Comparison of ENCODE assay signal across 17 cellular contexts in the genomic region with DNA sequence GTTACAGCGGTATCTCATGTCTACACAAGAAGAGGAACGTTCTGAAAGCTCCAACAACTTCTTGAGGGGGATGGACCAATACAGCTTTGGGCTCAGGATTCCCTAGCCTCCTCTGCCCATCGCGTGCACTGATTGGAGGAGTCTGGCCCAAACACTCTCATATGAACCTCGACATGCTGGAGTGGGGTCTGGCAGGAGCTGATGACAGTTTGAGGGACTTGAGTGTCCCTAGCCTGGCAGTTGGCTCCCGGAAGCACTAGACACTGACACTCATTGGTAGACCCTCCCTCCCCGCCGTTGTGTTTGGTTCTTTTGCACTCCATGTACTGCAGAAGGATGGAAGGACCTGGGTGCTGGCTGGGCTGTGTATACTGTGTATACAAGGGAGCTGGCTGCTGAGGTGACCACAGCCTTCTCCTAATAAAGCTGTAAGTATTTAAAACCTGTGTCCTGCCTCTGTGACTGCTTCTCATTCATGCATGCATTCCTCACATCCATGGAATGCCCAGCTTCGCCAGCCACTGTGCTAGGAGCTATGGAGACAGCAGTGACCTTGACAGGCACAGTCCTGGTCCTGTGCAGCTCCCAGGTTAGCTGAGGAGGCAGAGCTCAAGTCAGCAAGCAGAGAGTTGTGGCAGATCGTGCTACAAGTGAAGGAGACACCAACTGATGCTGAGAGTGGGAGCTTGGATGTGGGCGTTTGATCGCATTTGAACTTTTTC. TPM values are rescaled to one million over a fixed set of nuclear protein-coding genes. Genes with fewer than 3 reads are reported as not detected.
DNase-seq lines count a peak whose midpoint lies in the region; ATAC-seq and TF ChIP-seq lines count a peak whose summit lies in the region.
"Had no signal": no experiment of that assay in that cellular context is flagged by ENCODE, and none has a peak within 500 bp of the region (broad histone marks: within the 10 kb centered on the region; RNA-seq: fewer than 3 reads in every experiment).

No MANE protein-coding gene starts in this region.

- H3K4me1 ChIP-seq in fibroblast of lung (ENCODE audit: control insufficient read depth, extremely low read depth, insufficient read depth, low read length) (peaks cover 26% of the 10 kb centered on the region), upper lobe of right lung (peaks cover 35% of the 10 kb centered on the region)

- no peaks in the 10 kb centered on the region for H3K36me3 Mint-ChIP-seq in activated CD8-positive, alpha-beta memory T cell treated with anti-CD3 and anti-CD28 coated beads, Interleukin-2, amount 10 ng/mL, durations not matched to agents 7 days and 5 days
- peaks cover 4% of the 10 kb centered on the region for H3K36me3 Mint-ChIP-seq in mesothelial cell of epicardium
- H3K36me3 Mint-ChIP-seq: natural killer cell treated with Interleukin-12 subunit alpha and Interleukin-12 subunit beta and Interleukin-15 and Interleukin-18, amount 100 ng/mL, for 72 hours had no signal

- H3K27me3 ChIP-seq in fibroblast of lung (ENCODE audit: control insufficient read depth, insufficient read depth, low read length): no peaks in the 10 kb centered on the region
- H3K27me3 ChIP-seq in upper lobe of right lung: no peaks in the 10 kb centered on the region
- H3K27me3 ChIP-seq: MG63, testis had no signal

- H3K27ac ChIP-seq in fibroblast of lung (ENCODE audit: insufficient read depth, low read length) (peak overlapping the region; percentile 83), upper lobe of right lung (peak overlapping the region; percentile 71)
- H3K27ac ChIP-seq: 22Rv1 had no signal

- no peaks in the 10 kb centered on the region for H3K79me2 ChIP-seq in fibroblast of lung (ENCODE audit: control insufficient read depth, insufficient read depth, low read length)

- H3K9ac ChIP-seq in fibroblast of lung (ENCODE audit: insufficient read depth, low read length): no peak overlapping the region

- H2AFZ ChIP-seq in fibroblast of lung (ENCODE audit: low read length): no peak overlapping the region

- peaks cover 2% of the 10 kb centered on the region for H3K27me3 Mint-ChIP-seq in activated CD8-positive, alpha-beta memory T cell treated with anti-CD3 and anti-CD28 coated beads, Interleukin-2, amount 10 ng/mL, durations not matched to agents 7 days and 5 days
- no peaks in the 10 kb centered on the region for H3K27me3 Mint-ChIP-seq in mesothelial cell of epicardium (ENCODE audit: low read depth)

- ATAC-seq in activated CD8-positive, alpha-beta memory T cell treated with anti-CD3 and anti-CD28 coated beads, Interleukin-2, amount 10 ng/mL, durations not matched to agents 7 days and 5 days: no peak
- ATAC-seq in upper lobe of right lung (peak; percentile 13), HG02623 (IDR thresholded peaks at IDR 0.05; ENCODE audit: unreplicated experiment) (no peak)
- ATAC-seq: natural killer cell treated with Interleukin-12 subunit alpha and Interleukin-12 subunit beta and Interleukin-15 and Interleukin-18, amount 100 ng/mL, for 72 hours had no signal

- peak; percentile 31 for DNase-seq in activated CD8-positive, alpha-beta memory T cell treated with anti-CD3 and anti-CD28 coated beads, Interleukin-2, amount 10 ng/mL, durations not matched to agents 7 days and 5 days
- no peak for DNase-seq in activated CD8-positive, alpha-beta memory T cell treated with anti-CD3 and anti-CD28 coated beads for 24 hours
- DNase-seq in fibroblast of lung (ENCODE audit: low read depth in 2 of 2) (peak in 1 of 2 donors; percentile 50), mesothelial cell of epicardium (ENCODE audit: low spot score in 2 of 2, unreplicated experiment in 2 of 2) (no peak), upper lobe of right lung (no peak), amniotic stem cell (lab: John Stamatoyannopoulos, UW) (no peak), SHP77 treated with DMSO at 0.1 percent for 48 hours (lab: John Stamatoyannopoulos, UW) (no peak)
- DNase-seq: activated CD4-positive, alpha-beta T cell treated with anti-CD3 and anti-CD28 coated beads, Interleukin-2, amount 50 U/mL, for 4 hours; COR-L47; MG63; NCI-H345; testis had no signal

- H3K4me3 ChIP-seq in fibroblast of lung (replicated peaks in 1 of 4; ENCODE audit: control extremely low read depth in 1 of 4, insufficient read depth in 1 of 4, low read depth in 3 of 4, low read length in 4 of 4) (no peak overlapping the region), upper lobe of right lung (no peak overlapping the region)
- H3K4me3 ChIP-seq: MG63, testis had no signal

- no peak overlapping the region for H3K4me2 ChIP-seq in fibroblast of lung (ENCODE audit: extremely low read depth, insufficient read depth, low read length)

- CTCF ChIA-PET in activated CD8-positive, alpha-beta memory T cell treated with anti-CD3 and anti-CD28 coated beads, Interleukin-2, amount 10 ng/mL, durations not matched to agents 7 days and 5 days (lab: Charles Lee): interaction anchor here (1.0 to 1.2 kb wide), 2 partner anchors 34 to 42 kb away, joined by 3 read pairs; no protein-coding TSS in a partner anchor

- no peaks in the 10 kb centered on the region for H4K20me1 ChIP-seq in fibroblast of lung (ENCODE audit: control insufficient read depth, extremely low read depth, insufficient read depth, low read length)

- intact Hi-C loops in upper lobe of right lung (cut with DNase I): no loop called here

- H3K4me3 Mint-ChIP-seq in activated CD8-positive, alpha-beta memory T cell treated with anti-CD3 and anti-CD28 coated beads, Interleukin-2, amount 10 ng/mL, durations not matched to agents 7 days and 5 days: no peak overlapping the region
- no peak overlapping the region for H3K4me3 Mint-ChIP-seq in mesothelial cell of epicardium
- H3K4me3 Mint-ChIP-seq: natural killer cell treated with Interleukin-12 subunit alpha and Interleukin-12 subunit beta and Interleukin-15 and Interleukin-18, amount 100 ng/mL, for 72 hours; T-helper 2 cell treated with Interferon-gamma antibody and Interleukin-4, amounts not matched to agents 5 μg/mL and 100 μg/mL, for 36 hours had no signal

- H3K27ac Mint-ChIP-seq in activated CD8-positive, alpha-beta memory T cell treated with anti-CD3 and anti-CD28 coated beads, Interleukin-2, amount 10 ng/mL, durations not matched to agents 7 days and 5 days: no peak overlapping the region
- peak overlapping the region; percentile 13 for H3K27ac Mint-ChIP-seq in mesothelial cell of epicardium
- H3K27ac Mint-ChIP-seq: natural killer cell treated with Interleukin-12 subunit alpha and Interleukin-12 subunit beta and Interleukin-15 and Interleukin-18, amount 100 ng/mL, for 72 hours; T-helper 2 cell treated with Interferon-gamma antibody and Interleukin-4, amounts not matched to agents 5 μg/mL and 100 μg/mL, for 36 hours had no signal

- H3K4me1 Mint-ChIP-seq in activated CD8-positive, alpha-beta memory T cell treated with anti-CD3 and anti-CD28 coated beads, Interleukin-2, amount 10 ng/mL, durations not matched to agents 7 days and 5 days: no peaks in the 10 kb centered on the region
- H3K4me1 Mint-ChIP-seq in mesothelial cell of epicardium: peaks cover 4% of the 10 kb centered on the region

- peaks cover 36% of the 10 kb centered on the region for H3K36me3 ChIP-seq in fibroblast of lung (ENCODE audit: control insufficient read depth, insufficient read depth, low read length)
- H3K36me3 ChIP-seq in upper lobe of right lung: peaks cover 7% of the 10 kb centered on the region
- H3K36me3 ChIP-seq: MG63 had no signal

- TF ChIP-seq CTCF in fibroblast of lung (conservative IDR thresholded peaks at IDR 0.05 in 1 of 2, IDR thresholded peaks at IDR 0.05 in 1 of 2; ENCODE audit: low read depth in 1 of 2, low read length in 2 of 2) (no peak), mesothelial cell of epicardium (IDR thresholded peaks at IDR 0.05; ENCODE audit: unreplicated experiment) (no peak), upper lobe of right lung (IDR thresholded peaks at IDR 0.05) (no peak)

- no peaks in the 10 kb centered on the region for H3K9me3 Mint-ChIP-seq in activated CD8-positive, alpha-beta memory T cell treated with anti-CD3 and anti-CD28 coated beads, Interleukin-2, amount 10 ng/mL, durations not matched to agents 7 days and 5 days (ENCODE audit: low read depth)
- no peaks in the 10 kb centered on the region for H3K9me3 Mint-ChIP-seq in mesothelial cell of epicardium
- H3K9me3 Mint-ChIP-seq: natural killer cell treated with Interleukin-12 subunit alpha and Interleukin-12 subunit beta and Interleukin-15 and Interleukin-18, amount 100 ng/mL, for 72 hours; T-helper 2 cell treated with Interferon-gamma antibody and Interleukin-4, amounts not matched to agents 5 μg/mL and 100 μg/mL, for 36 hours had no signal

- H3K9me3 ChIP-seq in fibroblast of lung (ENCODE audit: control insufficient read depth, insufficient read depth, low read depth, low read length): no peaks in the 10 kb centered on the region
- H3K9me3 ChIP-seq in upper lobe of right lung: no peaks in the 10 kb centered on the region
- H3K9me3 ChIP-seq: MG63, testis had no signal

RNA-seq across cellular contexts. Expression of a gene that starts 27.9 kb away (rescaled TPM):
- not detected for total RNA-seq in activated CD8-positive, alpha-beta memory T cell treated with anti-CD3 and anti-CD28 coated beads, Interleukin-2, amount 10 ng/mL, durations not matched to agents 7 days and 5 days
- total RNA-seq in fibroblast of lung: 23.4 and 24.9 TPM in 2 replicates
- polyA plus RNA-seq in fibroblast of lung: 14.9 and 18.2 TPM in 2 replicates
- 22.3 and 26.8 TPM in 2 replicates for polyA plus RNA-seq in fibroblast of lung (2012)
- polyA minus RNA-seq in fibroblast of lung (ENCODE audit: low replicate concordance): 54.4 and 58.7 TPM in 2 replicates
- 8.1 to 9.9 TPM (median 9.4 TPM) in 3 replicates for total RNA-seq in mesothelial cell of epicardium
- 8.2 TPM for total RNA-seq in upper lobe of right lung
- total RNA-seq: natural killer cell treated with Interleukin-12 subunit alpha and Interleukin-12 subunit beta and Interleukin-15 and Interleukin-18, amount 100 ng/mL, for 72 hours had no signal

RNA-seq across cellular contexts. Expression of a gene that starts 48.0 kb away (rescaled TPM):
- total RNA-seq in activated CD8-positive, alpha-beta memory T cell treated with anti-CD3 and anti-CD28 coated beads, Interleukin-2, amount 10 ng/mL, durations not matched to agents 7 days and 5 days: not detected
- total RNA-seq in fibroblast of lung (8.5 and 15.0 TPM in 2 replicates), mesothelial cell of epicardium (0.70 to 1.3 TPM (median 0.96 TPM) in 3 replicates), upper lobe of right lung (39.1 TPM)
- polyA plus RNA-seq in fibroblast of lung: 17.5 and 18.8 TPM in 2 replicates
- 19.6 and 21.9 TPM in 2 replicates for polyA plus RNA-seq in fibroblast of lung (2012)
- polyA minus RNA-seq in fibroblast of lung (ENCODE audit: low replicate concordance): 16.6 and 17.2 TPM in 2 replicates
- total RNA-seq: epithelial cell of proximal tubule; natural killer cell treated with Interleukin-12 subunit alpha and Interleukin-12 subunit beta and Interleukin-15 and Interleukin-18, amount 100 ng/mL, for 72 hours had no signal
